Comparison of ENCODE assay signal across 26 cellular contexts in genomic region chr1:90786709-90787108, GRCh38.
"Had no signal": no experiment of that assay in that cellular context is flagged by ENCODE, and none has a peak within 500 bp of the region (broad histone marks: within the 10 kb centered on the region; RNA-seq: fewer than 3 reads in every experiment).

No MANE protein-coding gene starts in this region.

- H3K9me3 ChIP-seq: colonic mucosa, esophagus squamous epithelium, gastrocnemius medialis, left lung, lower lobe of right lung, mucosa of descending colon had no signal

- ATAC-seq: effector memory CD8-positive, alpha-beta T cell; esophagus mucosa; gastrocnemius medialis; heart right ventricle; left cardiac atrium; left lung; left ventricle myocardium superior; lower lobe of right lung; mucosa of descending colon had no signal

- FAIRE-seq: endometrium, islet of Langerhans, keratinocyte had no signal

- H3K36me3 ChIP-seq: colonic mucosa, esophagus squamous epithelium, gastrocnemius medialis, heart right ventricle, left lung, lower lobe of right lung had no signal

- H3K27me3 ChIP-seq: colonic mucosa, esophagus squamous epithelium, gastrocnemius medialis, left lung had no signal

- H3K27ac ChIP-seq: colonic mucosa, epithelial cell of prostate, esophagus squamous epithelium, gastrocnemius medialis, heart right ventricle, left lung, lower lobe of right lung had no signal

- H3K4me3 ChIP-seq: colonic mucosa, esophagus squamous epithelium, gastrocnemius medialis, heart right ventricle, left lung, lower lobe of right lung, mucosa of descending colon had no signal

- DNase-seq: colonic mucosa; cortex of kidney; effector CD8-positive, alpha-beta T cell; effector memory CD8-positive, alpha-beta T cell; endodermal cell; erythroblast; esophagus squamous epithelium; foreskin fibroblast; foreskin melanocyte; gastrocnemius medialis; glutamatergic neuron; head of caudate nucleus; heart right ventricle; hippocampal formation; left cardiac atrium; left lung; left ventricle myocardium superior; lower lobe of right lung; mesenchymal stem cell; mucosa of descending colon; naive B cell had no signal

- H3K4me1 ChIP-seq: colonic mucosa, esophagus squamous epithelium, gastrocnemius medialis, heart right ventricle, left lung, lower lobe of right lung had no signal
